8 cellular contexts compared by ENCODE assay signal in the genomic region with DNA sequence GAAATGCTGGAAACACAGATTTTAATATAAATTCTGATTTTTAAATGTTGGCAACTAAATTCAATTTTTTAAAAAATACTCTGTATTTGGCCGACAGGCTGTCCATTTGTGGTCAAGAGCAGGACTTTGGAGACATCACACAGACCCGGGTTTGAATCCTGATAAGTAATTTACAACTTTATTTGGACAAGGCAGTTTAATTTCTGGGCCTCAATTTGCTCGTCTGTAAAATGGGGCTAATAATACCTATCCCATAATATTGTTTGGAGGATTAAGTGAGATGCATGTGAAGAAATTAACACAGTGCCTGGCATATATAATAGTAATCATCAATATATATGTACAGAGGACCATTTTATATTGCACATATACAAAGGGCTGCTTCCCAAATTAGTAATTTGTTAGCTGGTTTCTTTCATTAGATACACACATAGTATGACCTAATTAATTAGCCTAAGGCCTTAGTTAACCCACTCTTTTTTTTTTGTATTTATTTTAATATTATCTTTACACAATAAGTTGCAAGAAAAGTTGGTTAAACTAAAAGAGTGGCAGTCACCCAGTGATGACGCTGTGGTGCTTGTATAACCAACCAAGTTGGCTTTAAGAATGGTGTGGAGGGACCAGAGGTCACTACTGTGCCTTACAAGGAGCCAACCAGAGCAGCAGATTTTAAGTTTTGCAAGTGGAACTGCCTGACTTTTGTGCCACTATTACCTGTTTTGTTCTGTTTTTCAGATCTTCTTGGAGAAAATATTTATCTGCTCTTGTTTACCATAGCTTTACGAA. TPM values are rescaled to one million over a fixed set of nuclear protein-coding genes. Genes with fewer than 3 reads are reported as not detected.
A peak's percentile ranks its signal among the peaks of the same experiment; 100 is the strongest.
DNase-seq lines count a peak whose midpoint lies in the region; ATAC-seq, FAIRE-seq and TF ChIP-seq lines count a peak whose summit lies in the region.

No MANE protein-coding gene starts in this region.

- H3K27ac Mint-ChIP-seq in natural killer cell = peak overlapping the region; percentile 99

- H3K4me3 Mint-ChIP-seq in natural killer cell = peak overlapping the region; percentile 99

- peaks cover 57 to 63% of the 10 kb centered on the region in 2 donors for H3K4me1 Mint-ChIP-seq in natural killer cell

- CTCF ChIA-PET in GM10248 (lab: Yijun Ruan, JAX) (interaction anchor here (1.0 to 2.4 kb wide), 4 partner anchors 19 to 120 kb away, joined by 3 to 8 read pairs (median 4); a partner anchor contains a TSS), Panc1 (lab: Charles Lee) (interaction anchor here (1.1 kb wide), 1 partner anchor 89 kb away, joined by 5 read pairs; a partner anchor contains a TSS)

- in situ Hi-C loops in Panc1 (cut with HindIII; ENCODE audit: low pct_unique_long_range_greater_than_20kb, low sequenced_read_pairs) = no loop called here

- H3K27ac ChIP-seq in Panc1 (ENCODE audit: low read length) = peak overlapping the region; percentile 99

- TF ChIP-seq CTCF in GM10248 (IDR thresholded peaks at IDR 0.05; ENCODE audit: control extremely low read depth, extremely low read depth, low read depth, missing control alignments) (no peak), Panc1 (IDR thresholded peaks at IDR 0.05) (no peak), natural killer cell (IDR thresholded peaks at IDR 0.05) (no peak)

- intact Hi-C loops in Panc1 (cut with micrococcal nuclease; ENCODE audit: unreplicated experiment) (loop anchor here (5.0 to 10.0 kb wide), 2 partner anchors 85 to 118 kb away; a partner anchor contains a TSS), natural killer cell (cut with micrococcal nuclease) (loop anchor here (5.0 kb wide), 2 partner anchors 37 to 88 kb away; a partner anchor contains a TSS)

- ATAC-seq in Panc1 (no peak), natural killer cell (no peak)

- peak; percentile 57 for DNase-seq in GM10248 (ENCODE audit: extremely low spot score)
- DNase-seq in HCEC 1CT = peak; percentile 33
- no peak for DNase-seq in Panc1 (ENCODE audit: low read depth, low spot score)
- DNase-seq in natural killer cell = no peak
- DNase-seq in GM19238 (ENCODE audit: insufficient read length, low spot score) = no peak
- DNase-seq in urothelium cell line (ENCODE audit: low spot score) = no peak
- no peak for DNase-seq in mesenteric fat pad (ENCODE audit: low spot score)

- H3K4me3 ChIP-seq in Panc1 (ENCODE audit: low read depth in 2 of 2, low read length in 2 of 2) (peak overlapping the region; percentile 86 to 87), endocrine pancreas (ENCODE audit: control insufficient read depth, insufficient read depth, low read length) (peak overlapping the region; percentile 77)

- H3K36me3 ChIP-seq in Panc1 (ENCODE audit: control insufficient read depth, insufficient read depth, low read length) = peaks cover 2% of the 10 kb centered on the region; the same call in 1 of the 2 replicates
- H3K36me3 ChIP-seq in endocrine pancreas (ENCODE audit: control insufficient read depth, insufficient read depth, low read length) = no peaks in the 10 kb centered on the region

- no peak for FAIRE-seq in urothelium cell line (lab: Jason Lieb, UNC)

- no peaks in the 10 kb centered on the region for H3K9me3 Mint-ChIP-seq in natural killer cell

- no peaks in the 10 kb centered on the region for H3K27me3 ChIP-seq in Panc1 (ENCODE audit: control insufficient read depth, insufficient read depth, low read length)
- H3K27me3 ChIP-seq in endocrine pancreas (ENCODE audit: control insufficient read depth, insufficient read depth, low read length) = no peaks in the 10 kb centered on the region

- H3K4me1 ChIP-seq in Panc1 (ENCODE audit: control insufficient read depth, insufficient read depth, low read length) (peaks cover 14% of the 10 kb centered on the region; the same call in 1 of the 2 replicates), endocrine pancreas (ENCODE audit: control insufficient read depth, insufficient read depth, low read length) (no peaks in the 10 kb centered on the region)

- no peaks in the 10 kb centered on the region for H3K27me3 Mint-ChIP-seq in natural killer cell (ENCODE audit: low read depth in 2 of 2)

- POLR2A ChIA-PET in GM10248 (lab: Yijun Ruan, JAX) = interaction anchor here (0.8 to 1.2 kb wide), 2 partner anchors 18 to 123 kb away, joined by 3 read pairs; a partner anchor contains a TSS
- POLR2A ChIA-PET in Panc1 (lab: Charles Lee) = interaction anchor here (0.6 to 1.1 kb wide), 2 partner anchors 88 to 114 kb away, joined by 3 to 10 read pairs; a partner anchor contains a TSS

- H3K36me3 Mint-ChIP-seq in natural killer cell = peaks cover 7% of the 10 kb centered on the region

- H3K9ac ChIP-seq in endocrine pancreas (ENCODE audit: control insufficient read depth, insufficient read depth, low read length) = peak overlapping the region; percentile 80

- TSS peak; percentile 84 for BruUV-seq in Panc1 (replicated peaks; lab: Mats Ljungman, UMichigan)

- H3K9me3 ChIP-seq in Panc1 (ENCODE audit: control insufficient read depth, insufficient read depth, low read depth, low read length) = no peaks in the 10 kb centered on the region
- no peaks in the 10 kb centered on the region for H3K9me3 ChIP-seq in endocrine pancreas (ENCODE audit: control insufficient read depth, low read length)

RNA-seq across cellular contexts. Expression of a gene that starts 0.7 kb away (rescaled TPM):
- 19.3 TPM for total RNA-seq in Panc1 (2021; ENCODE audit: unreplicated experiment)
- polyA plus RNA-seq in Panc1 (2012; ENCODE audit: insufficient read length) = 11.6 TPM
- 10 to 100 TPM; 24.9 to 33.5 (median 26.1) TPM for total RNA-seq in natural killer cell
- 14.4 TPM for total RNA-seq in mesenteric fat pad

RNA-seq across cellular contexts. Expression of a gene that starts 0.8 kb away (rescaled TPM):
- 13.4 TPM for total RNA-seq in Panc1 (2021; ENCODE audit: unreplicated experiment)
- 10.8 TPM for polyA plus RNA-seq in Panc1 (2012; ENCODE audit: insufficient read length)
- 10 to 100 TPM in 1 of 3 donors, 1 to 10 TPM in 2; 7.7 to 10.9 (median 9.3) TPM for total RNA-seq in natural killer cell
- 10.1 TPM for total RNA-seq in mesenteric fat pad

RNA-seq across cellular contexts. Expression of a gene that starts 30.1 kb away (rescaled TPM):
- 8.0 TPM for total RNA-seq in Panc1 (2021; ENCODE audit: unreplicated experiment)
- polyA plus RNA-seq in Panc1 (2012; ENCODE audit: insufficient read length) = 2.5 TPM
- total RNA-seq in natural killer cell = 100 to 1,000 TPM in 1 of 3 donors, 10 to 100 TPM in 2; 90.0 to 111 (median 98.1) TPM
- total RNA-seq in mesenteric fat pad = 26.8 TPM

Comparison
In these comparisons a context has a peak if more than half of its experiments do, and no peak if none do; other contexts are left out.
1. DNase-seq: peak in GM10248 (single experiment) and HCEC 1CT (single experiment); none in Panc1 (single experiment), natural killer cell (single experiment), GM19238 (single experiment), urothelium cell line (single experiment) and mesenteric fat pad (single experiment).